In the genomic region with DNA sequence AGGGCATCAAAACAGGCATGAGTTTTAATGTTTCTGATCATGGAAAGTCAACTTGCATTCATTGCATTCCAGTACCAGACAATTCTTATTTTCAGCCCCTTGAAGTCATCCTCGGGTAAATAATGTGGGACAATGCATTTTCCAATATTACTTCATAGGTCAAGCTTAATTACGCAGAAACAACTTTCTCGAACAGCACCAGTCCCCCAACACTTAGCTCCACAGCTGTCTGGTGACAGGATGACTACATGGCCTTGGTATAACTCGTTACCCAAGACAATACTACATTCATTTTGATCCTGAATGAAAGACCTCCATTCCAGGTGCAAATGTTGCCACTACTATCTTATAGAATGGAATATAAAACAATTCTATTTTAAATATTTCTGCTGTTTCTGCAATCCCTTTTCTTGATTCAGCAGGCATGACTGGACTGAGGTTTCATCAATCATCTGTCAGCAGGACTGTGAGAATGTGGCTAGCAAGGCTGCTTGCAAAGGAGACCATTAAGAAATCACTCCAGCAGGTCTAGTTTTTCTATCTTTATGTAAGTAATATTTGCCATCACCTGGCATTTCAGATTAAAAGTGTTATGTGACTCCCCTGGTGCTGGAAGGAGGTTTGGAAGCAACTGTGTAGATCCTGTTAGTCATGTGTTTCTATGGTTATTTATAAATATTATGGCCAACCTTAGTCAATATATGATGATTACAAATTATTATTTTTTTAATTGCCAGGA, we compare ENCODE assay signal across 28 cellular contexts.
A peak's percentile ranks its signal among the peaks of the same experiment; 100 is the strongest.
DNase-seq lines count a peak whose midpoint lies in the region; ATAC-seq, FAIRE-seq and TF ChIP-seq lines count a peak whose summit lies in the region.
"Had no signal": no experiment of that assay in that cellular context is flagged by ENCODE, and none has a peak within 500 bp of the region (broad histone marks: within the 10 kb centered on the region; RNA-seq: fewer than 3 reads in every experiment).

No MANE protein-coding gene starts in this region.

- POLR2A ChIA-PET in HepG2 (lab: Yijun Ruan, JAX) = no interaction called here

- no peak overlapping the region for H2AFZ ChIP-seq in GM23248
- no peak overlapping the region for H2AFZ ChIP-seq in HepG2 (ENCODE audit: low read length)

- H3K27me3 ChIP-seq in GM23248 (replicated peaks; ENCODE audit: insufficient read depth) = no peaks in the 10 kb centered on the region
- H3K27me3 ChIP-seq in HepG2 (ENCODE audit: control insufficient read depth in 1 of 2, insufficient read depth in 2 of 2, low read length in 2 of 2) = no peaks in the 10 kb centered on the region
- H3K27me3 ChIP-seq: pancreas, Peyer's patch, right atrium auricular region, SJCRH30 had no signal

- no peak for FAIRE-seq in HepG2 (lab: Jason Lieb, UNC)
- FAIRE-seq: kidney, pancreas had no signal

- H3K4me2 ChIP-seq in GM23248 (ENCODE audit: unreplicated experiment) (no peak overlapping the region), HepG2 (ENCODE audit: low read depth, low read length) (no peak overlapping the region)

- H3F3A ChIP-seq in GM23248 (ENCODE audit: insufficient read depth) = 0 out of 2 replicates have a peak, but pooled peaks cover 8% of the 10 kb centered on the region

- H3K9me2 ChIP-seq in GM23248 (ENCODE audit: insufficient read depth) = no peaks in the 10 kb centered on the region

- H3K4me3 ChIP-seq in GM23248 (no peak overlapping the region), epithelial cell of esophagus (ENCODE audit: low read length) (no peak overlapping the region), HepG2 (replicated peaks in 1 of 3; ENCODE audit: insufficient read depth in 1 of 3, low read depth in 2 of 3, low read length in 3 of 3) (no peak overlapping the region)
- H3K4me3 ChIP-seq: lower lobe of right lung, pancreas, Peyer's patch, right atrium auricular region, SJCRH30 had no signal

- BruUV-seq in HepG2 (replicated peaks; lab: Mats Ljungman, UMichigan) = no TSS peak

- no peak overlapping the region for H3K27ac ChIP-seq in GM23248
- no peak overlapping the region for H3K27ac ChIP-seq in HepG2 (ENCODE audit: extremely low read length, insufficient read depth, low read length)
- H3K27ac ChIP-seq: lower lobe of right lung, pancreas, Peyer's patch, right atrium auricular region, SJCRH30 had no signal

- H3K79me2 ChIP-seq in GM23248 (ENCODE audit: insufficient read depth) (no peaks in the 10 kb centered on the region), HepG2 (ENCODE audit: insufficient read depth, low read length) (no peaks in the 10 kb centered on the region)

- H3K9ac ChIP-seq in GM23248 = no peak overlapping the region
- H3K9ac ChIP-seq in HepG2 (ENCODE audit: insufficient read depth, low read depth, low read length) = no peak overlapping the region

- TF ChIP-seq EP300 in HepG2 (IDR thresholded peaks at IDR 0.05; ENCODE audit: low read depth in 2 of 2, low read length in 2 of 2) (no peak), HepG2 (CRISPR knock-in tag; IDR thresholded peaks at IDR 0.05; ENCODE audit: borderline replicate concordance) (no peak)

- H4K20me1 ChIP-seq in GM23248 (ENCODE audit: insufficient read depth) (no peaks in the 10 kb centered on the region; the same call in 1 of the 2 replicates), HepG2 (ENCODE audit: insufficient read depth, low read length) (no peaks in the 10 kb centered on the region)

- CTCF ChIA-PET in HepG2 (lab: Yijun Ruan, JAX; ENCODE audit: low intra/inter-chr PET ratio, low total read pairs) = no interaction called here

- DNase-seq in GM23248 = peak; percentile 30
- DNase-seq in NCI-H226 = peak; percentile 71
- DNase-seq in epithelial cell of esophagus (ENCODE audit: low read depth) = peak; percentile 64
- peak; percentile 33 for DNase-seq in myocyte (ENCODE audit: low read depth)
- no peak for DNase-seq in HepG2 (ENCODE audit: low spot score)
- no peak for DNase-seq in hippocampal formation (lab: John Stamatoyannopoulos, UW)
- DNase-seq: activated CD4-positive, alpha-beta T cell treated with anti-CD3 and anti-CD28 coated beads, Interleukin-2, amount 50 U/mL, for 4 hours; activated naive CD4-positive, alpha-beta T cell treated with anti-CD3 and anti-CD28 coated beads, Interleukin-2, amount 10 ng/mL, durations not matched to agents 7 days and 5 days; amniotic stem cell; C1 segment of cervical spinal cord; COR-L47; DMS79 treated with DMSO at 0.1 percent for 48 hours; H7; KG1; kidney; lower lobe of right lung; NCI-H1694; NCI-H2171 treated with DMSO at 0.1 percent for 48 hours; NCI-H526; pancreas; Peyer's patch; SJCRH30; stimulated activated CD4-positive, alpha-beta T cell treated with anti-CD3 and anti-CD28 coated beads, Interleukin-2, amount 100 ng/mL, for 48 hours; T-cell; trophoblast cell had no signal

- TF ChIP-seq RAD21 in HepG2 (CRISPR knock-in tag; IDR thresholded peaks at IDR 0.05) = no peak

- H3K36me3 ChIP-seq in GM23248 (ENCODE audit: low read depth) (no peaks in the 10 kb centered on the region), HepG2 (replicated peaks in 1 of 2; ENCODE audit: control insufficient read depth in 1 of 2, insufficient read depth in 2 of 2, low read length in 2 of 2) (no peaks in the 10 kb centered on the region)
- H3K36me3 ChIP-seq: lower lobe of right lung, pancreas, Peyer's patch, right atrium auricular region, SJCRH30 had no signal

- intact Hi-C loops in HepG2 (cut with micrococcal nuclease; ENCODE audit: unreplicated experiment) = no loop called here

- no peaks in the 10 kb centered on the region for H3K9me3 ChIP-seq in GM23248 (ENCODE audit: low read depth)
- no peaks in the 10 kb centered on the region for H3K9me3 ChIP-seq in HepG2 (ENCODE audit: low read length)
- H3K9me3 ChIP-seq: lower lobe of right lung, pancreas, Peyer's patch, right atrium auricular region, SJCRH30 had no signal

- in situ Hi-C loops in GM23248 (cut with MboI) (no loop called here), HepG2 (cut with HindIII; ENCODE audit: extremely low pct_ligation_motif_present, low pct_unique_long_range_greater_than_20kb) (no loop called here)

- WGBS in GM23248 (ENCODE audit: low coverage in 1 of 2, low lambda C conversion rate in 2 of 2, missing lambda C conversion rate in 2 of 2), 2 experiments = 76 to 85% methylated on average over 4 of the region's 4 CpGs
- WGBS in HepG2 (ENCODE audit: low lambda C conversion rate) = 0% methylated on average over 4 of the region's 4 CpGs

- H3K4me1 ChIP-seq in GM23248 (ENCODE audit: insufficient read depth) (peaks cover 6% of the 10 kb centered on the region; the same call in 1 of the 2 replicates), HepG2 (ENCODE audit: insufficient read depth, low read length) (no peaks in the 10 kb centered on the region)
- H3K4me1 ChIP-seq: lower lobe of right lung, pancreas, Peyer's patch, right atrium auricular region, SJCRH30 had no signal

- no peak for TF ChIP-seq POLR2A in HepG2 (IDR thresholded peaks at IDR 0.05; ENCODE audit: insufficient read depth in 1 of 2, low read depth in 2 of 2, low read length in 2 of 2)

- no peak for TF ChIP-seq CTCF in epithelial cell of esophagus (IDR thresholded peaks at IDR 0.05; ENCODE audit: insufficient read depth, low read depth, low read length, missing control alignments)
- no peak for TF ChIP-seq CTCF in HepG2 (CRISPR knock-in tag; IDR thresholded peaks at IDR 0.05)

- ATAC-seq in HepG2 (no peak), HG02870 (IDR thresholded peaks at IDR 0.05; ENCODE audit: unreplicated experiment) (no peak)
- ATAC-seq: esophagus mucosa, lower lobe of right lung, pancreas, T-cell had no signal

TF ChIP-seq in HepG2, 621 proteins besides CTCF, POLR2A, EP300 and RAD21 (continues in another document):
- TF ChIP-seq, protein P1, sequence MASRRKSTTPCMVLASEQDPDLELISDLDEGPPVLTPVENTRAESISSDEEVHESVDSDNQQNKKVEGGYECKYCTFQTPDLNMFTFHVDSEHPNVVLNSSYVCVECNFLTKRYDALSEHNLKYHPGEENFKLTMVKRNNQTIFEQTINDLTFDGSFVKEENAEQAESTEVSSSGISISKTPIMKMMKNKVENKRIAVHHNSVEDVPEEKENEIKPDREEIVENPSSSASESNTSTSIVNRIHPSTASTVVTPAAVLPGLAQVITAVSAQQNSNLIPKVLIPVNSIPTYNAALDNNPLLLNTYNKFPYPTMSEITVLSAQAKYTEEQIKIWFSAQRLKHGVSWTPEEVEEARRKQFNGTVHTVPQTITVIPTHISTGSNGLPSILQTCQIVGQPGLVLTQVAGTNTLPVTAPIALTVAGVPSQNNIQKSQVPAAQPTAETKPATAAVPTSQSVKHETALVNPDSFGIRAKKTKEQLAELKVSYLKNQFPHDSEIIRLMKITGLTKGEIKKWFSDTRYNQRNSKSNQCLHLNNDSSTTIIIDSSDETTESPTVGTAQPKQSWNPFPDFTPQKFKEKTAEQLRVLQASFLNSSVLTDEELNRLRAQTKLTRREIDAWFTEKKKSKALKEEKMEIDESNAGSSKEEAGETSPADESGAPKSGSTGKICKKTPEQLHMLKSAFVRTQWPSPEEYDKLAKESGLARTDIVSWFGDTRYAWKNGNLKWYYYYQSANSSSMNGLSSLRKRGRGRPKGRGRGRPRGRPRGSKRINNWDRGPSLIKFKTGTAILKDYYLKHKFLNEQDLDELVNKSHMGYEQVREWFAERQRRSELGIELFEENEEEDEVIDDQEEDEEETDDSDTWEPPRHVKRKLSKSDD (CRISPR knock-in tag; IDR thresholded peaks at IDR 0.05; ENCODE audit: low read depth) = no peak
- TF ChIP-seq, protein P2, sequence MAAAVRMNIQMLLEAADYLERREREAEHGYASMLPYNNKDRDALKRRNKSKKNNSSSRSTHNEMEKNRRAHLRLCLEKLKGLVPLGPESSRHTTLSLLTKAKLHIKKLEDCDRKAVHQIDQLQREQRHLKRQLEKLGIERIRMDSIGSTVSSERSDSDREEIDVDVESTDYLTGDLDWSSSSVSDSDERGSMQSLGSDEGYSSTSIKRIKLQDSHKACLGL (CRISPR knock-in tag; IDR thresholded peaks at IDR 0.05) = no peak
- TF ChIP-seq TOPORS (CRISPR knock-in tag; IDR thresholded peaks at IDR 0.05) (no peak), XBP1 (CRISPR knock-in tag; IDR thresholded peaks at IDR 0.05) (no peak), ATF1 (CRISPR knock-in tag; IDR thresholded peaks at IDR 0.05) (no peak), NCOA1 (CRISPR knock-in tag; IDR thresholded peaks at IDR 0.05) (no peak), PCBP1 (IDR thresholded peaks at IDR 0.05; ENCODE audit: borderline replicate concordance, low read depth, low read length) (no peak), TEAD3 (CRISPR knock-in tag; optimal IDR thresholded peaks at IDR 0.05; ENCODE audit: borderline replicate concordance) (no peak)
- TF ChIP-seq, protein P3, sequence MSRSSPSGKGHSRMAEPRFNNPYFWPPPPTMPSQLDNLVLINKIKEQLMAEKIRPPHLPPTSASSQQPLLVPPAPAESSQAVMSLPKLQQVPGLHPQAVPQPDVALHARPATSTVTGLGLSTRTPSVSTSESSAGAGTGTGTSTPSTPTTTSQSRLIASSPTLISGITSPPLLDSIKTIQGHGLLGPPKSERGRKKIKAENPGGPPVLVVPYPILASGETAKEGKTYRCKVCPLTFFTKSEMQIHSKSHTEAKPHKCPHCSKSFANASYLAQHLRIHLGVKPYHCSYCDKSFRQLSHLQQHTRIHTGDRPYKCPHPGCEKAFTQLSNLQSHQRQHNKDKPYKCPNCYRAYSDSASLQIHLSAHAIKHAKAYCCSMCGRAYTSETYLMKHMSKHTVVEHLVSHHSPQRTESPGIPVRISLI (CRISPR knock-in tag; IDR thresholded peaks at IDR 0.05; ENCODE audit: borderline replicate concordance) = no peak

Comparison
In these comparisons a context has a peak if more than half of its experiments do, and no peak if none do; other contexts are left out.
1. DNase-seq: peak in GM23248 (single experiment), NCI-H226 (single experiment), epithelial cell of esophagus (single experiment) and myocyte (single experiment); none in HepG2 (single experiment) and hippocampal formation (0 of 2).